Comparison of ENCODE assay signal across 17 cellular contexts in genomic region chr22:37830093-37830842, GRCh38. TPM values are rescaled to one million over a fixed set of nuclear protein-coding genes. Genes with fewer than 3 reads are reported as not detected.
DNase-seq lines count a peak whose midpoint lies in the region; ATAC-seq, FAIRE-seq and TF ChIP-seq lines count a peak whose summit lies in the region.
"Had no signal": no experiment of that assay in that cellular context is flagged by ENCODE, and none has a peak within 500 bp of the region (broad histone marks: within the 10 kb centered on the region; RNA-seq: fewer than 3 reads in every experiment).

No MANE protein-coding gene starts in this region.

- H4K5ac ChIP-seq in IMR-90 (ENCODE audit: low read depth, low read length), result no peak overlapping the region

- H3K36me3 ChIP-seq in H7 (replicated peaks; ENCODE audit: control insufficient read depth, insufficient read depth, low read length) (peaks cover 11% of the 10 kb centered on the region), IMR-90 (ENCODE audit: control insufficient read depth, insufficient read depth, low read length) (peaks cover 37% of the 10 kb centered on the region)

- POLR2A ChIA-PET in IMR-90 (lab: Charles Lee; ENCODE audit: unreplicated experiment), result no interaction called here
- POLR2A ChIA-PET in HEK293T (lab: Yijun Ruan, JAX), result interaction anchor here (0.9 kb wide), 1 partner anchor 14 kb away, joined by 3 read pairs; the partner anchor contains the start of gene ANKRD54

- no peak overlapping the region for H3K4me3 ChIP-seq in H7 (ENCODE audit: insufficient read depth, low read depth, low read length)
- no peak overlapping the region for H3K4me3 ChIP-seq in IMR-90 (ENCODE audit: insufficient read depth, low read depth, low read length)
- H3K4me3 ChIP-seq: A549, GM12878, HAP-1 had no signal

- no peak overlapping the region for H2BK120ac ChIP-seq in IMR-90 (ENCODE audit: low read depth, low read length)

- H3K9me1 ChIP-seq in IMR-90 (ENCODE audit: insufficient read depth, low read length), result no peaks in the 10 kb centered on the region

- H3K4me3 Mint-ChIP-seq in activated T-helper 17 cell treated with anti-CD3 and anti-CD28 coated beads, Interleukin-2, amount 50 U/mL, for 72 hours, result no peak overlapping the region
- no peak overlapping the region for H3K4me3 Mint-ChIP-seq in stimulated activated effector memory CD8-positive, alpha-beta T cell treated with anti-CD3 and anti-CD28 coated beads, Interleukin-12 subunit alpha, Interleukin-12 subunit beta, amount 100 ng/mL, for 72 hours
- H3K4me3 Mint-ChIP-seq: CD4-positive, alpha-beta memory T cell had no signal

- peak; percentile 54 for DNase-seq in H7
- no peak for DNase-seq in IMR-90
- no peak for DNase-seq in stimulated activated effector memory CD8-positive, alpha-beta T cell treated with anti-CD3 and anti-CD28 coated beads, Interleukin-12 subunit alpha, Interleukin-12 subunit beta, amount 100 ng/mL, for 72 hours (ENCODE audit: low spot score in 2 of 2)
- no peak for DNase-seq in HEK293T (ENCODE audit: extremely low spot score)
- no peak for DNase-seq in frontal cortex (ENCODE audit: low spot score in 2 of 2)
- DNase-seq: BE2C; CD4-positive, alpha-beta memory T cell; DMS79; GOT3 had no signal

- no peak for TF ChIP-seq POLR2A in IMR-90 (IDR thresholded peaks at IDR 0.05; ENCODE audit: low read depth, low read length)

- H3K4me1 ChIP-seq in IMR-90 (ENCODE audit: control insufficient read depth, insufficient read depth, low read length), result no peaks in the 10 kb centered on the region
- H3K4me1 ChIP-seq: A549, BE2C, HAP-1 had no signal

- no peaks in the 10 kb centered on the region for H3K9me3 ChIP-seq in IMR-90 (ENCODE audit: control insufficient read depth, insufficient read depth, low read length)
- H3K9me3 ChIP-seq: A549, BE2C, HAP-1 had no signal

- dilution Hi-C loops in IMR-90 (cut with HindIII; ENCODE audit: low sequenced_read_pairs, unreplicated experiment), result no loop called here

- in situ Hi-C loops in IMR-90 (cut with MboI; ENCODE audit: low sequenced_read_pairs), result no loop called here

- no peak overlapping the region for H3K18ac ChIP-seq in IMR-90 (ENCODE audit: low read depth, low read length)

- CTCF ChIA-PET in IMR-90 (lab: Yijun Ruan, JAX), result no interaction called here
- CTCF ChIA-PET in HEK293T (lab: Yijun Ruan, JAX), result no interaction called here

- no peaks in the 10 kb centered on the region for H4K20me1 ChIP-seq in IMR-90 (ENCODE audit: insufficient read depth, low read length)

- no peak overlapping the region for H2AK5ac ChIP-seq in IMR-90 (ENCODE audit: low read depth, low read length)

- no peaks in the 10 kb centered on the region for H3K4me1 Mint-ChIP-seq in activated T-helper 17 cell treated with anti-CD3 and anti-CD28 coated beads, Interleukin-2, amount 50 U/mL, for 72 hours
- peaks cover 5% of the 10 kb centered on the region for H3K4me1 Mint-ChIP-seq in stimulated activated effector memory CD8-positive, alpha-beta T cell treated with anti-CD3 and anti-CD28 coated beads, Interleukin-12 subunit alpha, Interleukin-12 subunit beta, amount 100 ng/mL, for 72 hours

- WGBS in IMR-90 (ENCODE audit: extremely low coverage in 2 of 2, insufficient read length in 1 of 2), 2 experiments, result 89% methylated on average over 14 of the region's 14 CpGs; no CpG with 5 or more reads in 1 of the 2 experiments

- no peak overlapping the region for H3K27ac ChIP-seq in IMR-90 (ENCODE audit: insufficient read depth, low read length)
- H3K27ac ChIP-seq: A549, C4-2B had no signal

- H2BK5ac ChIP-seq in IMR-90 (ENCODE audit: low read depth, low read length, poor library complexity, severe bottlenecking), result no peak overlapping the region

- no peak for TF ChIP-seq RAD21 in IMR-90 (IDR thresholded peaks at IDR 0.05; ENCODE audit: low read length)

- peaks cover 5% of the 10 kb centered on the region for H3K27me3 ChIP-seq in H7 (ENCODE audit: control insufficient read depth, insufficient read depth, low read length)
- no peaks in the 10 kb centered on the region; the same call in 1 of the 2 replicates for H3K27me3 ChIP-seq in IMR-90 (ENCODE audit: control insufficient read depth, insufficient read depth, low read length)
- H3K27me3 ChIP-seq: BE2C had no signal

- peak overlapping the region; percentile 33 for H3K27ac Mint-ChIP-seq in activated T-helper 17 cell treated with anti-CD3 and anti-CD28 coated beads, Interleukin-2, amount 50 U/mL, for 72 hours
- H3K27ac Mint-ChIP-seq in stimulated activated effector memory CD8-positive, alpha-beta T cell treated with anti-CD3 and anti-CD28 coated beads, Interleukin-12 subunit alpha, Interleukin-12 subunit beta, amount 100 ng/mL, for 72 hours, result peak overlapping the region; percentile 60
- H3K27ac Mint-ChIP-seq: CD4-positive, alpha-beta memory T cell had no signal

- H3K79me1 ChIP-seq in IMR-90 (ENCODE audit: low read depth in 1 of 2, low read length in 2 of 2), result no peaks in the 10 kb centered on the region

- intact Hi-C loops in IMR-90 (cut with micrococcal nuclease), result no loop called here

- no peak overlapping the region for H3K23ac ChIP-seq in IMR-90 (ENCODE audit: low read depth, low read length)

- no peak overlapping the region for H2BK15ac ChIP-seq in IMR-90 (ENCODE audit: low read depth, low read length)

- FAIRE-seq in frontal cortex (lab: Jason Lieb, UNC), result no peak
- FAIRE-seq: A549, GM12878, GM18507 had no signal

- no peak overlapping the region for H3K4ac ChIP-seq in IMR-90 (ENCODE audit: low read depth, low read length)

- H4K91ac ChIP-seq in IMR-90 (ENCODE audit: insufficient read depth, low read depth, low read length), result no peak overlapping the region

- H3K4me2 ChIP-seq in IMR-90 (ENCODE audit: low read depth, low read length), result no peak overlapping the region
- H3K4me2 ChIP-seq: A549 had no signal

- H3K9me3 Mint-ChIP-seq in activated T-helper 17 cell treated with anti-CD3 and anti-CD28 coated beads, Interleukin-2, amount 50 U/mL, for 72 hours, result no peaks in the 10 kb centered on the region
- H3K9me3 Mint-ChIP-seq in stimulated activated effector memory CD8-positive, alpha-beta T cell treated with anti-CD3 and anti-CD28 coated beads, Interleukin-12 subunit alpha, Interleukin-12 subunit beta, amount 100 ng/mL, for 72 hours, result no peaks in the 10 kb centered on the region
- H3K9me3 Mint-ChIP-seq: CD4-positive, alpha-beta memory T cell had no signal

- H3K27me3 Mint-ChIP-seq in activated T-helper 17 cell treated with anti-CD3 and anti-CD28 coated beads, Interleukin-2, amount 50 U/mL, for 72 hours, result no peaks in the 10 kb centered on the region
- H3K27me3 Mint-ChIP-seq: CD4-positive, alpha-beta memory T cell had no signal

- no peak overlapping the region for H4K8ac ChIP-seq in IMR-90 (ENCODE audit: low read depth in 2 of 2, low read length in 2 of 2)

- no TSS peak for BruUV-seq in IMR-90 (replicated peaks; lab: Mats Ljungman, UMichigan)

- no peak overlapping the region for H3K14ac ChIP-seq in IMR-90 (replicated peaks; ENCODE audit: low read depth, low read length)

- peak overlapping the region; percentile 23 for H2AK9ac ChIP-seq in IMR-90 (replicated peaks; ENCODE audit: low read depth, low read length, poor library complexity)

- no peak for TF ChIP-seq CTCF in IMR-90 (conservative IDR thresholded peaks at IDR 0.05; ENCODE audit: low read depth, low read length)

- no peak overlapping the region for H2AFZ ChIP-seq in IMR-90 (replicated peaks; ENCODE audit: low read length, poor library complexity)

- H3K36me3 Mint-ChIP-seq in activated T-helper 17 cell treated with anti-CD3 and anti-CD28 coated beads, Interleukin-2, amount 50 U/mL, for 72 hours (ENCODE audit: low read depth), result peaks cover 39% of the 10 kb centered on the region
- H3K36me3 Mint-ChIP-seq in stimulated activated effector memory CD8-positive, alpha-beta T cell treated with anti-CD3 and anti-CD28 coated beads, Interleukin-12 subunit alpha, Interleukin-12 subunit beta, amount 100 ng/mL, for 72 hours, result peaks cover 43% of the 10 kb centered on the region

- no peak overlapping the region for H3K56ac ChIP-seq in IMR-90 (ENCODE audit: extremely low read depth, insufficient read depth, low read length)

- H2BK20ac ChIP-seq in IMR-90 (ENCODE audit: low read depth, low read length), result no peak overlapping the region

- H3K9ac ChIP-seq in IMR-90 (ENCODE audit: low read depth, low read length), result no peak overlapping the region

- ATAC-seq in IMR-90 (ENCODE audit: low read depth), result no peak
- no peak for ATAC-seq in activated T-helper 17 cell treated with anti-CD3 and anti-CD28 coated beads, Interleukin-2, amount 50 U/mL, for 72 hours (replicated peaks)
- ATAC-seq in stimulated activated effector memory CD8-positive, alpha-beta T cell treated with anti-CD3 and anti-CD28 coated beads, Interleukin-12 subunit alpha, Interleukin-12 subunit beta, amount 100 ng/mL, for 72 hours, result no peak
- ATAC-seq: A549, GM12878 had no signal

RNA-seq across cellular contexts. Expression of gene GALR3, which starts 7.1 kb away (rescaled TPM):
- total RNA-seq in H7 (2014; rRNA removed; shearing (Covaris generic)), result not detected in 2 replicates
- total RNA-seq in IMR-90 (2012; rRNA removed) (not detected in 2 replicates), frontal cortex (not detected)
- not detected in 2 replicates for polyA plus RNA-seq in IMR-90 (2012; rRNA removed)
- not detected in 2 replicates for polyA plus RNA-seq in IMR-90 (2012; cell fraction: cytosol; rRNA removed)
- polyA plus RNA-seq in IMR-90 (2012; cell fraction: nucleus; rRNA removed; ENCODE audit: low replicate concordance), result 0.15 TPM in 1 of 2 replicates, not detected in the other
- total RNA-seq in activated T-helper 17 cell treated with anti-CD3 and anti-CD28 coated beads, Interleukin-2, amount 50 U/mL, for 72 hours, result not detected
- total RNA-seq: CD4-positive, alpha-beta memory T cell; G401; GM12878 had no signal
- polyA plus RNA-seq: A549; AG04450; CD4-positive, alpha-beta memory T cell; GM12878 had no signal

RNA-seq across cellular contexts. Expression of gene ANKRD54, which starts 13.9 kb away (rescaled TPM):
- total RNA-seq in H7 (2014; rRNA removed; shearing (Covaris generic)), result 16.9 and 25.2 TPM in 2 replicates
- total RNA-seq in IMR-90 (2012; rRNA removed) (18.5 and 20.3 TPM in 2 replicates), frontal cortex (13.0 TPM)
- 31.3 and 31.5 TPM in 2 replicates for polyA plus RNA-seq in IMR-90 (2012; rRNA removed)
- 27.1 and 36.8 TPM in 2 replicates for polyA plus RNA-seq in IMR-90 (2012; cell fraction: cytosol; rRNA removed)
- 46.2 and 142 TPM in 2 replicates for polyA plus RNA-seq in IMR-90 (2012; cell fraction: nucleus; rRNA removed; ENCODE audit: low replicate concordance)
- 10 to 100 TPM; 13.0 to 25.2 TPM for total RNA-seq in activated T-helper 17 cell treated with anti-CD3 and anti-CD28 coated beads, Interleukin-2, amount 50 U/mL, for 72 hours

RNA-seq across cellular contexts. Expression of gene EIF3L, which starts 19.0 kb away (rescaled TPM):
- total RNA-seq in H7 (2014; rRNA removed; shearing (Covaris generic)), result 652 and 748 TPM in 2 replicates
- 464 and 593 TPM in 2 replicates for total RNA-seq in IMR-90 (2012; rRNA removed)
- polyA plus RNA-seq in IMR-90 (2012; rRNA removed), result 354 and 391 TPM in 2 replicates
- polyA plus RNA-seq in IMR-90 (2012; cell fraction: cytosol; rRNA removed), result 183 and 246 TPM in 2 replicates
- polyA plus RNA-seq in IMR-90 (2012; cell fraction: nucleus; rRNA removed; ENCODE audit: low replicate concordance), result 89.0 and 188 TPM in 2 replicates
- total RNA-seq in activated T-helper 17 cell treated with anti-CD3 and anti-CD28 coated beads, Interleukin-2, amount 50 U/mL, for 72 hours, result 100 to 1,000 TPM; 553 to 834 TPM
- total RNA-seq in frontal cortex, result 695 TPM

RNA-seq across cellular contexts. Expression of gene GCAT, which starts 22.5 kb away (rescaled TPM):
- total RNA-seq in H7 (2014; rRNA removed; shearing (Covaris generic)), result 35.1 and 45.0 TPM in 2 replicates
- total RNA-seq in IMR-90 (2012; rRNA removed), result 25.6 and 32.3 TPM in 2 replicates
- polyA plus RNA-seq in IMR-90 (2012; rRNA removed), result 20.6 and 26.2 TPM in 2 replicates
- polyA plus RNA-seq in IMR-90 (2012; cell fraction: cytosol; rRNA removed), result 18.9 and 29.8 TPM in 2 replicates
- 15.8 and 38.2 TPM in 2 replicates for polyA plus RNA-seq in IMR-90 (2012; cell fraction: nucleus; rRNA removed; ENCODE audit: low replicate concordance)
- 1 to 10 TPM; 4.2 to 5.1 TPM for total RNA-seq in activated T-helper 17 cell treated with anti-CD3 and anti-CD28 coated beads, Interleukin-2, amount 50 U/mL, for 72 hours
- total RNA-seq in frontal cortex, result 8.6 TPM
